Comparison of ENCODE assay signal across 39 cellular contexts in the genomic region with DNA sequence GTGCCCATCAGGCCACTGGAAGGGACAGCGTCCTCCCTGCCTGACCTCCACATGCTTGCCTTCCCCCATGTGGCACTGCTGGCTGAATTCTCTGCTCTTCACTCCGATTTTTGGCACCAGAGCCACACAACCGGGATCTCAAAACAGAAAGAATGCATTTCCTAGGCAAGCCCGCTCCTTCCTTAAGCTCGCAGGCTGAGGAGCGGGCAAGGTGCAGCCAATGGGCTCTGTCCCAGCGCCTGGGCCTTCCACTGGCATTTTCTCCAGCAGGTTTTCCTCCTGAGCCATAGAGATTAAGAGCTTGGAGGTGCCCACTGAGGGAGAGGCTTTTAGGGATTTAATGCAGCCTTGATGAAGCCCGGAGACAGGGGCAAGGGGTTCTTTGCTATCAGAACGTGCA.
"Had no signal": no experiment of that assay in that cellular context is flagged by ENCODE, and none has a peak within 500 bp of the region (broad histone marks: within the 10 kb centered on the region; RNA-seq: fewer than 3 reads in every experiment).

No MANE protein-coding gene starts in this region.

- H3K36me3 ChIP-seq: adrenal gland, ascending aorta, brain microvascular endothelial cell, breast epithelium, cardiac muscle cell, colonic mucosa had no signal

- H3K27ac ChIP-seq: adrenal gland, ascending aorta, body of pancreas, brain microvascular endothelial cell, breast epithelium, cardiac muscle cell, colonic mucosa had no signal

- H3K4me1 Mint-ChIP-seq: activated naive CD4-positive, alpha-beta T cell treated with anti-CD3 and anti-CD28 coated beads, Interleukin-2, amount 10 ng/mL, durations not matched to agents 7 days and 5 days; activated naive CD4-positive, alpha-beta T cell treated with anti-CD3 and anti-CD28 coated beads, Interleukin-2, amount 50 U/mL, for 24 hours; activated naive CD8-positive, alpha-beta T cell treated with anti-CD3 and anti-CD28 coated beads for 36 hours; activated naive CD8-positive, alpha-beta T cell treated with anti-CD3 and anti-CD28 coated beads, Interleukin-2, amount 10 ng/mL, durations not matched to agents 7 days and 5 days; activated naive CD8-positive, alpha-beta T cell treated with anti-CD3 and anti-CD28 coated beads, Interleukin-2, amount 50 U/mL, for 24 hours; activated T-helper 17 cell treated with anti-CD3 and anti-CD28 coated beads, Interleukin-2, amount 50 U/mL, for 72 hours; central memory CD8-positive, alpha-beta T cell had no signal

- H3K9me3 Mint-ChIP-seq: activated naive CD4-positive, alpha-beta T cell treated with anti-CD3 and anti-CD28 coated beads for 36 hours; activated naive CD4-positive, alpha-beta T cell treated with anti-CD3 and anti-CD28 coated beads, Interleukin-2, amount 10 ng/mL, durations not matched to agents 7 days and 5 days; activated naive CD4-positive, alpha-beta T cell treated with anti-CD3 and anti-CD28 coated beads, Interleukin-2, amount 50 U/mL, for 24 hours; activated naive CD4-positive, alpha-beta T cell treated with anti-CD3 and anti-CD28 coated beads, Interleukin-2, amount 50 U/mL, for 72 hours; activated naive CD8-positive, alpha-beta T cell treated with anti-CD3 and anti-CD28 coated beads for 36 hours; activated naive CD8-positive, alpha-beta T cell treated with anti-CD3 and anti-CD28 coated beads, Interleukin-2, amount 10 ng/mL, durations not matched to agents 7 days and 5 days; activated naive CD8-positive, alpha-beta T cell treated with anti-CD3 and anti-CD28 coated beads, Interleukin-2, amount 50 U/mL, for 24 hours; activated T-cell treated with anti-CD3 and anti-CD28 coated beads, Interleukin-2, amount 50 U/mL, for 24 hours; activated T-cell treated with anti-CD3 and anti-CD28 coated beads, Interleukin-2, amount 50 U/mL, for 4 hours; activated T-cell treated with anti-CD3 and anti-CD28 coated beads, Interleukin-2, amount 50 U/mL, for 72 hours; activated T-helper 1 cell treated with anti-CD3 and anti-CD28 coated beads, Interleukin-12 subunit alpha, Interleukin-12 subunit beta, Interleukin-2, Interleukin-4 antibody, amounts not matched to agents 30 ng/mL and 10 ng/mL and 1 ng/mL, durations not matched to agents 14 hours and 24 hours and 36 hours; activated T-helper 17 cell treated with anti-CD3 and anti-CD28 coated beads, Interleukin-2, amount 50 U/mL, for 72 hours; activated T-helper 2 cell treated with anti-CD3 and anti-CD28 coated beads, Interferon-gamma antibody, Interleukin-2, Interleukin-4, amounts not matched to agents 10 μg/mL and 5 μg/mL and 100 μg/mL, durations not matched to agents 14 hours and 24 hours and 36 hours; brain; central memory CD8-positive, alpha-beta T cell had no signal

- H3K36me3 Mint-ChIP-seq: activated naive CD4-positive, alpha-beta T cell treated with anti-CD3 and anti-CD28 coated beads, Interleukin-2, amount 10 ng/mL, durations not matched to agents 7 days and 5 days; activated naive CD4-positive, alpha-beta T cell treated with anti-CD3 and anti-CD28 coated beads, Interleukin-2, amount 50 U/mL, for 24 hours; activated naive CD4-positive, alpha-beta T cell treated with anti-CD3 and anti-CD28 coated beads, Interleukin-2, amount 50 U/mL, for 72 hours; activated naive CD8-positive, alpha-beta T cell; activated naive CD8-positive, alpha-beta T cell treated with anti-CD3 and anti-CD28 coated beads for 36 hours; activated naive CD8-positive, alpha-beta T cell treated with anti-CD3 and anti-CD28 coated beads, Interleukin-2, amount 10 ng/mL, durations not matched to agents 7 days and 5 days; brain had no signal

- DNase-seq: activated effector memory CD4-positive, alpha-beta T cell treated with anti-CD3 and anti-CD28 coated beads, Interleukin-2, amount 50 U/mL, for 16 hours; activated effector memory CD4-positive, alpha-beta T cell treated with Interleukin-2 at 50 U/mL for 16 hours; activated gamma-delta T cell; activated gamma-delta T cell treated with Interleukin-2 at 50 U/mL for 16 hours; activated naive CD4-positive, alpha-beta T cell; activated naive CD4-positive, alpha-beta T cell treated with anti-CD3 and anti-CD28 coated beads for 36 hours; activated naive CD4-positive, alpha-beta T cell treated with anti-CD3 and anti-CD28 coated beads, Interleukin-2, amount 10 ng/mL, durations not matched to agents 7 days and 5 days; activated naive CD4-positive, alpha-beta T cell treated with anti-CD3 and anti-CD28 coated beads, Interleukin-2, amount 50 U/mL, for 16 hours; activated naive CD4-positive, alpha-beta T cell treated with Interleukin-2 at 50 U/mL for 16 hours; activated naive CD8-positive, alpha-beta T cell treated with anti-CD3 and anti-CD28 coated beads for 36 hours; activated naive CD8-positive, alpha-beta T cell treated with anti-CD3 and anti-CD28 coated beads, Interleukin-2, amount 10 ng/mL, durations not matched to agents 7 days and 5 days; activated naive CD8-positive, alpha-beta T cell treated with anti-CD3 and anti-CD28 coated beads, Interleukin-2, amount 50 U/mL, for 24 hours; activated T-cell treated with anti-CD3 and anti-CD28 coated beads, Interleukin-2, amount 50 U/mL, for 24 hours; activated T-cell treated with anti-CD3 and anti-CD28 coated beads, Interleukin-2, amount 50 U/mL, for 4 hours; activated T-cell treated with anti-CD3 and anti-CD28 coated beads, Interleukin-2, amount 50 U/mL, for 48 hours; activated T-cell treated with anti-CD3 and anti-CD28 coated beads, Interleukin-2, amount 50 U/mL, for 72 hours; adrenal gland; amniotic stem cell; amygdala; anterior cingulate cortex; aorta; body of pancreas; brain microvascular endothelial cell; central memory CD4-positive, alpha-beta T cell; cerebellar nuclear complex; colonic mucosa had no signal

- FAIRE-seq: astrocyte, colon had no signal

- H3K9me3 ChIP-seq: adrenal gland, ascending aorta, body of pancreas, breast epithelium, colonic mucosa had no signal

- H3K27me3 Mint-ChIP-seq: activated naive CD4-positive, alpha-beta T cell treated with anti-CD3 and anti-CD28 coated beads, Interleukin-2, amount 10 ng/mL, durations not matched to agents 7 days and 5 days; activated naive CD8-positive, alpha-beta T cell treated with anti-CD3 and anti-CD28 coated beads, Interleukin-2, amount 10 ng/mL, durations not matched to agents 7 days and 5 days had no signal

- H3K27ac Mint-ChIP-seq: activated naive CD4-positive, alpha-beta T cell treated with anti-CD3 and anti-CD28 coated beads for 36 hours; activated naive CD4-positive, alpha-beta T cell treated with anti-CD3 and anti-CD28 coated beads, Interleukin-2, amount 10 ng/mL, durations not matched to agents 7 days and 5 days; activated naive CD4-positive, alpha-beta T cell treated with anti-CD3 and anti-CD28 coated beads, Interleukin-2, amount 50 U/mL, for 24 hours; activated naive CD4-positive, alpha-beta T cell treated with anti-CD3 and anti-CD28 coated beads, Interleukin-2, amount 50 U/mL, for 72 hours; activated naive CD8-positive, alpha-beta T cell; activated naive CD8-positive, alpha-beta T cell treated with anti-CD3 and anti-CD28 coated beads for 36 hours; activated naive CD8-positive, alpha-beta T cell treated with anti-CD3 and anti-CD28 coated beads, Interleukin-2, amount 10 ng/mL, durations not matched to agents 7 days and 5 days; activated naive CD8-positive, alpha-beta T cell treated with anti-CD3 and anti-CD28 coated beads, Interleukin-2, amount 50 U/mL, for 24 hours; activated T-cell treated with anti-CD3 and anti-CD28 coated beads, Interleukin-2, amount 50 U/mL, for 24 hours; activated T-cell treated with anti-CD3 and anti-CD28 coated beads, Interleukin-2, amount 50 U/mL, for 72 hours; activated T-helper 1 cell treated with anti-CD3 and anti-CD28 coated beads, Interleukin-12 subunit alpha, Interleukin-12 subunit beta, Interleukin-2, Interleukin-4 antibody, amounts not matched to agents 30 ng/mL and 10 ng/mL and 1 ng/mL, durations not matched to agents 14 hours and 24 hours and 36 hours; activated T-helper 17 cell treated with anti-CD3 and anti-CD28 coated beads, Interleukin-2, amount 50 U/mL, for 72 hours; activated T-helper 2 cell treated with anti-CD3 and anti-CD28 coated beads, Interferon-gamma antibody, Interleukin-2, Interleukin-4, amounts not matched to agents 10 μg/mL and 5 μg/mL and 100 μg/mL, durations not matched to agents 14 hours and 24 hours and 36 hours had no signal

- H3K4me3 ChIP-seq: adrenal gland, ascending aorta, body of pancreas, breast epithelium, cardiac muscle cell, colonic mucosa had no signal

- H3K4me1 ChIP-seq: adrenal gland, ascending aorta, body of pancreas, breast epithelium, colonic mucosa had no signal

- H3K27me3 ChIP-seq: adrenal gland, ascending aorta, body of pancreas, brain microvascular endothelial cell, colonic mucosa had no signal

- H3K4me3 Mint-ChIP-seq: activated naive CD4-positive, alpha-beta T cell treated with anti-CD3 and anti-CD28 coated beads for 36 hours; activated naive CD4-positive, alpha-beta T cell treated with anti-CD3 and anti-CD28 coated beads, Interleukin-2, amount 10 ng/mL, durations not matched to agents 7 days and 5 days; activated naive CD4-positive, alpha-beta T cell treated with anti-CD3 and anti-CD28 coated beads, Interleukin-2, amount 50 U/mL, for 24 hours; activated naive CD8-positive, alpha-beta T cell; activated naive CD8-positive, alpha-beta T cell treated with anti-CD3 and anti-CD28 coated beads for 36 hours; activated naive CD8-positive, alpha-beta T cell treated with anti-CD3 and anti-CD28 coated beads, Interleukin-2, amount 10 ng/mL, durations not matched to agents 7 days and 5 days; activated naive CD8-positive, alpha-beta T cell treated with anti-CD3 and anti-CD28 coated beads, Interleukin-2, amount 50 U/mL, for 24 hours; activated T-cell treated with anti-CD3 and anti-CD28 coated beads, Interleukin-2, amount 50 U/mL, for 24 hours; activated T-cell treated with anti-CD3 and anti-CD28 coated beads, Interleukin-2, amount 50 U/mL, for 4 hours; activated T-cell treated with anti-CD3 and anti-CD28 coated beads, Interleukin-2, amount 50 U/mL, for 72 hours; activated T-helper 1 cell treated with anti-CD3 and anti-CD28 coated beads, Interleukin-12 subunit alpha, Interleukin-12 subunit beta, Interleukin-2, Interleukin-4 antibody, amounts not matched to agents 30 ng/mL and 10 ng/mL and 1 ng/mL, durations not matched to agents 14 hours and 24 hours and 36 hours; activated T-helper 17 cell treated with anti-CD3 and anti-CD28 coated beads, Interleukin-2, amount 50 U/mL, for 72 hours; brain; central memory CD8-positive, alpha-beta T cell had no signal
